ENCODE assay signal across 9 cellular contexts in the genomic region with DNA sequence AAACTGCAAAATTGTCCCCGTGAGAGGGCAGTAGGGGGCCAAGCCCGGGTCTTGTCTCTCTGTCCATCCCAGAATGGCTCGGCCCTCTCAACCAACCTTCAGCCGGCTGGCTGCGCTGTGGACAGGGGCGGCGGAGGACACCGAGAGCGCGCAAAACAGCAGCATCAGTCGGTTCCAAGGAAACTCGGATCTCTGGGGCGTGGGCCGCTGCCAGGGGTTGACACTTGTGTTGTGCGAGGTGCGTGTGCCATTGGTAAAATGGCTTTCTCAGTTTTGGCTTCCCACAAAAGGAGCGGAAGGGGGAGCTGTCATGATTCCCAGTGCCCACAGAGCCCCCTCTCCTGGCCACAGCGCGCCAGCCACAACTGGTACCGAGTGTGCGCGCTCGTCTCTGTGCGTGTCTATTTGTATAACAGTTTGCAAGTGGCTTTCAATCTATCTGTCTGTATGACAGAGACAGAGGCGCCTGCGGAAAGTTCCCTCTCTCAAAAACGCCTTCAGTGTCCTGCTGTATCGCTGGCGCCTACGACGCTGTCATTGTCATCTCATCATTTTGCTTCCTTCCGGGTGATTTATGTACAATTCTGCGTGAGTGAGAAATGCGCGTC. TPM values are rescaled to one million over a fixed set of nuclear protein-coding genes. Genes with fewer than 3 reads are reported as not detected.
A peak's percentile ranks its signal among the peaks of the same experiment; 100 is the strongest.
DNase-seq lines count a peak whose midpoint lies in the region; ATAC-seq and TF ChIP-seq lines count a peak whose summit lies in the region.
"Had no signal": no experiment of that assay in that cellular context is flagged by ENCODE, and none has a peak within 500 bp of the region (broad histone marks: within the 10 kb centered on the region; RNA-seq: fewer than 3 reads in every experiment).

No MANE protein-coding gene starts in this region.

- DNase-seq in activated CD4-positive, alpha-beta T cell treated with anti-CD3 and anti-CD28 coated beads, Interleukin-2, amount 50 U/mL, for 48 hours: peak; percentile 2 to 4
- DNase-seq in activated CD4-positive, alpha-beta T cell treated with anti-CD3 and anti-CD28 coated beads, Interleukin-2, amount 50 U/mL, for 4 hours: no peak
- DNase-seq in SK-N-SH (peak; percentile 77), fibroblast of gingiva (ENCODE audit: low read depth) (peak; percentile 64), neural crest cell (ENCODE audit: low read depth, low spot score) (peak; percentile 64), GM13977 (ENCODE audit: low spot score) (no peak)
- no peak for DNase-seq in activated effector memory CD4-positive, alpha-beta T cell treated with Interleukin-2 at 50 U/mL for 16 hours
- DNase-seq: activated B cell treated with CpG ODN at 0.5 μM for 24 hours had no signal

- POLR2A ChIA-PET in SK-N-SH (lab: Yijun Ruan, JAX): interaction anchor here (0.6 kb wide), 1 partner anchor 107 kb away, joined by 3 read pairs; no protein-coding TSS in a partner anchor

- H3K36me3 ChIP-seq in SK-N-SH (replicated peaks in 1 of 2; ENCODE audit: control insufficient read depth in 1 of 2, insufficient read depth in 2 of 2, low read length in 1 of 2): peaks cover 0 to 3% of the 10 kb centered on the region in 2 experiments

- peaks cover 64% of the 10 kb centered on the region for H3K27me3 Mint-ChIP-seq in neural crest cell (ENCODE audit: low read depth)

- no peaks in the 10 kb centered on the region for H3K9me2 ChIP-seq in SK-N-SH

- peak; percentile 66 for TF ChIP-seq RAD21 in SK-N-SH (IDR thresholded peaks at IDR 0.05; ENCODE audit: low read length)

- in situ Hi-C loops in GM13977 (cut with MboI; ENCODE audit: low pct_unique_long_range_greater_than_20kb, low sequenced_read_pairs, unreplicated experiment): no loop called here

- H3K36me3 Mint-ChIP-seq in neural crest cell (ENCODE audit: low read depth): no peaks in the 10 kb centered on the region

- H3K79me2 ChIP-seq in SK-N-SH (ENCODE audit: insufficient read depth): no peaks in the 10 kb centered on the region

- TF ChIP-seq CTCF in SK-N-SH (IDR thresholded peaks at IDR 0.05): peak; percentile 73
- peak; percentile 54 for TF ChIP-seq CTCF in neural crest cell (conservative IDR thresholded peaks at IDR 0.05)
- no peak for TF ChIP-seq CTCF in GM13977 (IDR thresholded peaks at IDR 0.05; ENCODE audit: extremely low read depth, insufficient read depth, missing control alignments)

- H3K27ac Mint-ChIP-seq in neural crest cell (ENCODE audit: unreplicated experiment): no peak overlapping the region
- H3K27ac Mint-ChIP-seq: activated B cell treated with CpG ODN at 0.5 μM for 24 hours had no signal

- H3K9me3 Mint-ChIP-seq in neural crest cell: no peaks in the 10 kb centered on the region

- peak overlapping the region; percentile 94 for H3K4me2 ChIP-seq in SK-N-SH

- ATAC-seq in HG02798 (IDR thresholded peaks at IDR 0.05; ENCODE audit: poor library complexity, unreplicated experiment): no peak

- peak overlapping the region; percentile 69 to 83 for H3K4me3 ChIP-seq in SK-N-SH (ENCODE audit: low read depth in 2 of 2, low read length in 1 of 2)

- peak overlapping the region; percentile 67 for H2AFZ ChIP-seq in SK-N-SH (ENCODE audit: low read depth)

- H3K4me1 ChIP-seq in SK-N-SH (ENCODE audit: control insufficient read depth in 1 of 2, insufficient read depth in 2 of 2, low read depth in 1 of 2, low read length in 1 of 2): peaks cover 0 to 15% of the 10 kb centered on the region in 2 experiments; a peak in 2 of 4 replicates

- peak overlapping the region; percentile 93 for H3K4me3 Mint-ChIP-seq in neural crest cell
- H3K4me3 Mint-ChIP-seq: activated B cell treated with CpG ODN at 0.5 μM for 24 hours had no signal

- no peaks in the 10 kb centered on the region for H4K20me1 ChIP-seq in SK-N-SH (ENCODE audit: insufficient read depth)

- WGBS in SK-N-SH (ENCODE audit: low lambda C conversion rate): 3% methylated on average over 32 of the region's 35 CpGs

- CTCF ChIA-PET in SK-N-SH (lab: Yijun Ruan, JAX): interaction anchor here (0.6 to 10.1 kb wide), 33 partner anchors 9 to 734 kb away, joined by 3 to 109 read pairs (median 4); no protein-coding TSS in a partner anchor

- no peak; a peak in 1 of 4 replicates for TF ChIP-seq EP300 in SK-N-SH (IDR thresholded peaks at IDR 0.05; ENCODE audit: borderline replicate concordance in 1 of 2, low read depth in 1 of 2, low read length in 1 of 2)

- peaks cover 11% of the 10 kb centered on the region for H3F3A ChIP-seq in SK-N-SH (replicated peaks; ENCODE audit: insufficient read depth)

- peak overlapping the region in 1 of 2 experiments; percentile 81; a peak in 3 of 4 replicates for H3K27ac ChIP-seq in SK-N-SH (ENCODE audit: low read depth in 2 of 2, low read length in 1 of 2)

- H3K27me3 ChIP-seq in SK-N-SH (ENCODE audit: insufficient read depth): no peaks in the 10 kb centered on the region

- peaks cover 37% of the 10 kb centered on the region for H3K4me1 Mint-ChIP-seq in neural crest cell

- no peaks in the 10 kb centered on the region for H3K9me3 ChIP-seq in SK-N-SH

- peak overlapping the region; percentile 0; the same call in 1 of the 2 replicates for H3K9ac ChIP-seq in SK-N-SH

TF ChIP-seq in SK-N-SH, 30 proteins besides CTCF, POLR2A, EP300 and RAD21 (continues in another document):
- TF ChIP-seq RFX5 (IDR thresholded peaks at IDR 0.05; ENCODE audit: low read length) (no peak), TAF1 (IDR thresholded peaks at IDR 0.05; ENCODE audit: borderline replicate concordance, low read depth, low read length) (no peak), SIN3A (IDR thresholded peaks at IDR 0.05; ENCODE audit: borderline replicate concordance, low read depth, low read length) (0 out of 2 replicates have a peak, but pooled peaks have one; percentile 59), GABPA (IDR thresholded peaks at IDR 0.05; ENCODE audit: low read depth) (no peak), SMC3 (IDR thresholded peaks at IDR 0.05; ENCODE audit: low read depth, low read length) (peak; percentile 55; the same call in 1 of the 2 replicates), MEF2A (IDR thresholded peaks at IDR 0.05; ENCODE audit: borderline replicate concordance, low read depth) (no peak), ELF1 (IDR thresholded peaks at IDR 0.05) (no peak), EZH2phosphoT487 (IDR thresholded peaks at IDR 0.05; ENCODE audit: borderline replicate concordance, low read depth) (no peak), CHD2 (IDR thresholded peaks at IDR 0.05; ENCODE audit: low read length, partially characterized antibody) (no peak), FOXJ3 (CRISPR knock-in tag; IDR thresholded peaks at IDR 0.05) (no peak), RCOR1 (IDR thresholded peaks at IDR 0.05; ENCODE audit: low read length) (0 out of 2 replicates have a peak, but pooled peaks have one; percentile 17), JUND (IDR thresholded peaks at IDR 0.05) (no peak), MXI1 (IDR thresholded peaks at IDR 0.05; ENCODE audit: low read depth, low read length) (peak; percentile 71), FOXM1 (IDR thresholded peaks at IDR 0.05; ENCODE audit: low read depth) (no peak), RXRA (IDR thresholded peaks at IDR 0.05; ENCODE audit: borderline replicate concordance, low read depth) (no peak)
- TF ChIP-seq, protein P1, sequence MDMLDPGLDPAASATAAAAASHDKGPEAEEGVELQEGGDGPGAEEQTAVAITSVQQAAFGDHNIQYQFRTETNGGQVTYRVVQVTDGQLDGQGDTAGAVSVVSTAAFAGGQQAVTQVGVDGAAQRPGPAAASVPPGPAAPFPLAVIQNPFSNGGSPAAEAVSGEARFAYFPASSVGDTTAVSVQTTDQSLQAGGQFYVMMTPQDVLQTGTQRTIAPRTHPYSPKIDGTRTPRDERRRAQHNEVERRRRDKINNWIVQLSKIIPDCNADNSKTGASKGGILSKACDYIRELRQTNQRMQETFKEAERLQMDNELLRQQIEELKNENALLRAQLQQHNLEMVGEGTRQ (IDR thresholded peaks at IDR 0.05; ENCODE audit: borderline replicate concordance, low read depth, low read length): no peak
- TF ChIP-seq, protein P2, sequence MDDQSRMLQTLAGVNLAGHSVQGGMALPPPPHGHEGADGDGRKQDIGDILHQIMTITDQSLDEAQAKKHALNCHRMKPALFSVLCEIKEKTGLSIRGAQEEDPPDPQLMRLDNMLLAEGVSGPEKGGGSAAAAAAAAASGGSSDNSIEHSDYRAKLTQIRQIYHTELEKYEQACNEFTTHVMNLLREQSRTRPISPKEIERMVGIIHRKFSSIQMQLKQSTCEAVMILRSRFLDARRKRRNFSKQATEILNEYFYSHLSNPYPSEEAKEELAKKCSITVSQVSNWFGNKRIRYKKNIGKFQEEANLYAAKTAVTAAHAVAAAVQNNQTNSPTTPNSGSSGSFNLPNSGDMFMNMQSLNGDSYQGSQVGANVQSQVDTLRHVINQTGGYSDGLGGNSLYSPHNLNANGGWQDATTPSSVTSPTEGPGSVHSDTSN (IDR thresholded peaks at IDR 0.05): no peak
- TF ChIP-seq, protein P3, sequence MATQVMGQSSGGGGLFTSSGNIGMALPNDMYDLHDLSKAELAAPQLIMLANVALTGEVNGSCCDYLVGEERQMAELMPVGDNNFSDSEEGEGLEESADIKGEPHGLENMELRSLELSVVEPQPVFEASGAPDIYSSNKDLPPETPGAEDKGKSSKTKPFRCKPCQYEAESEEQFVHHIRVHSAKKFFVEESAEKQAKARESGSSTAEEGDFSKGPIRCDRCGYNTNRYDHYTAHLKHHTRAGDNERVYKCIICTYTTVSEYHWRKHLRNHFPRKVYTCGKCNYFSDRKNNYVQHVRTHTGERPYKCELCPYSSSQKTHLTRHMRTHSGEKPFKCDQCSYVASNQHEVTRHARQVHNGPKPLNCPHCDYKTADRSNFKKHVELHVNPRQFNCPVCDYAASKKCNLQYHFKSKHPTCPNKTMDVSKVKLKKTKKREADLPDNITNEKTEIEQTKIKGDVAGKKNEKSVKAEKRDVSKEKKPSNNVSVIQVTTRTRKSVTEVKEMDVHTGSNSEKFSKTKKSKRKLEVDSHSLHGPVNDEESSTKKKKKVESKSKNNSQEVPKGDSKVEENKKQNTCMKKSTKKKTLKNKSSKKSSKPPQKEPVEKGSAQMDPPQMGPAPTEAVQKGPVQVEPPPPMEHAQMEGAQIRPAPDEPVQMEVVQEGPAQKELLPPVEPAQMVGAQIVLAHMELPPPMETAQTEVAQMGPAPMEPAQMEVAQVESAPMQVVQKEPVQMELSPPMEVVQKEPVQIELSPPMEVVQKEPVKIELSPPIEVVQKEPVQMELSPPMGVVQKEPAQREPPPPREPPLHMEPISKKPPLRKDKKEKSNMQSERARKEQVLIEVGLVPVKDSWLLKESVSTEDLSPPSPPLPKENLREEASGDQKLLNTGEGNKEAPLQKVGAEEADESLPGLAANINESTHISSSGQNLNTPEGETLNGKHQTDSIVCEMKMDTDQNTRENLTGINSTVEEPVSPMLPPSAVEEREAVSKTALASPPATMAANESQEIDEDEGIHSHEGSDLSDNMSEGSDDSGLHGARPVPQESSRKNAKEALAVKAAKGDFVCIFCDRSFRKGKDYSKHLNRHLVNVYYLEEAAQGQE (IDR thresholded peaks at IDR 0.05; ENCODE audit: low read depth, low read length): 0 out of 2 replicates have a peak, but pooled peaks have one; percentile 7

RNA-seq across cellular contexts. Expression of a gene that starts 1.9 kb away (rescaled TPM):
- polyA plus RNA-seq in SK-N-SH (2012; rRNA removed): 53.1 and 55.7 TPM in 2 replicates
- polyA plus RNA-seq in SK-N-SH (2012; cell fraction: cytosol; rRNA removed): 51.2 and 54.9 TPM in 2 replicates
- polyA plus RNA-seq in SK-N-SH (2012; cell fraction: nucleus; rRNA removed): 38.2 and 47.2 TPM in 2 replicates
- total RNA-seq in neural crest cell: not detected in 2 replicates
- total RNA-seq: activated B cell treated with CpG ODN at 0.5 μM for 24 hours had no signal

Comparison
In these comparisons a context has a peak if more than half of its experiments do, and no peak if none do; other contexts are left out.
1. DNase-seq: peak in activated CD4-positive, alpha-beta T cell treated with anti-CD3 and anti-CD28 coated beads, Interleukin-2, amount 50 U/mL, for 48 hours (2 of 2), SK-N-SH (single experiment), fibroblast of gingiva (single experiment) and neural crest cell (single experiment); none in activated CD4-positive, alpha-beta T cell treated with anti-CD3 and anti-CD28 coated beads, Interleukin-2, amount 50 U/mL, for 4 hours (0 of 2), activated effector memory CD4-positive, alpha-beta T cell treated with Interleukin-2 at 50 U/mL for 16 hours (single experiment) and GM13977 (single experiment).